Comparison of ENCODE assay signal across 24 cellular contexts in genomic region chr2:237259201-237259600, GRCh38.
A peak's percentile ranks its signal among the peaks of the same experiment; 100 is the strongest.
DNase-seq lines count a peak whose midpoint lies in the region; ATAC-seq and TF ChIP-seq lines count a peak whose summit lies in the region.
"Had no signal": no experiment of that assay in that cellular context is flagged by ENCODE, and none has a peak within 500 bp of the region (broad histone marks: within the 10 kb centered on the region; RNA-seq: fewer than 3 reads in every experiment).

No MANE protein-coding gene starts in this region.

- CTCF ChIA-PET in activated naive CD4-positive, alpha-beta T cell treated with anti-CD3 and anti-CD28 coated beads, Interleukin-2, amount 10 ng/mL, durations not matched to agents 7 days and 5 days (lab: Charles Lee), result no interaction called here

- TF ChIP-seq CTCF in CD14-positive monocyte (IDR thresholded peaks at IDR 0.05) (no peak), choroid plexus epithelial cell (conservative IDR thresholded peaks at IDR 0.05; ENCODE audit: low read depth, low read length) (no peak), hepatocyte (IDR thresholded peaks at IDR 0.05; ENCODE audit: poor library complexity) (no peak), sigmoid colon (IDR thresholded peaks at IDR 0.05) (no peak)

- peak overlapping the region in 4 of 7 donors; percentile 22 to 85 (median 60) for H3K27ac Mint-ChIP-seq in CD14-positive monocyte
- no peak overlapping the region for H3K27ac Mint-ChIP-seq in activated naive CD4-positive, alpha-beta T cell treated with anti-CD3 and anti-CD28 coated beads, Interleukin-2, amount 10 ng/mL, durations not matched to agents 7 days and 5 days
- H3K27ac Mint-ChIP-seq: activated CD4-positive, alpha-beta T cell treated with anti-CD3 and anti-CD28 coated beads, Interleukin-2, amount 10 ng/mL, durations not matched to agents 24 days and 14 days; T-helper 17 cell had no signal

- no peaks in the 10 kb centered on the region for H3K9me3 ChIP-seq in hepatocyte (ENCODE audit: low read depth)
- no peaks in the 10 kb centered on the region for H3K9me3 ChIP-seq in sigmoid colon
- H3K9me3 ChIP-seq: prostate gland had no signal

- H3K27ac ChIP-seq in hepatocyte (peak overlapping the region; percentile 73), sigmoid colon (peak overlapping the region; percentile 66 to 85 (median 76))
- H3K27ac ChIP-seq: BLaER1, prostate gland had no signal

- intact Hi-C loops in CD14-positive monocyte (cut with micrococcal nuclease) (no loop called here), sigmoid colon (cut with DNase I) (loop anchor here (5.0 kb wide), 1 partner anchor 47 kb away; no protein-coding TSS in a partner anchor)

- H3K36me3 ChIP-seq in hepatocyte (replicated peaks; ENCODE audit: insufficient read depth, low read depth) (no peaks in the 10 kb centered on the region), sigmoid colon (no peaks in the 10 kb centered on the region)
- H3K36me3 ChIP-seq: prostate gland had no signal

- no peaks in the 10 kb centered on the region for H4K20me1 ChIP-seq in hepatocyte (ENCODE audit: insufficient read depth, poor library complexity, severe bottlenecking)
- H4K20me1 ChIP-seq: BLaER1 had no signal

- peaks cover 0 to 2% (median 0%) of the 10 kb centered on the region in 7 donors for H3K9me3 Mint-ChIP-seq in CD14-positive monocyte
- no peaks in the 10 kb centered on the region for H3K9me3 Mint-ChIP-seq in activated naive CD4-positive, alpha-beta T cell treated with anti-CD3 and anti-CD28 coated beads, Interleukin-2, amount 10 ng/mL, durations not matched to agents 7 days and 5 days
- H3K9me3 Mint-ChIP-seq: activated CD4-positive, alpha-beta T cell treated with anti-CD3 and anti-CD28 coated beads, Interleukin-2, amount 10 ng/mL, durations not matched to agents 24 days and 14 days; activated T-cell treated with anti-CD3 and anti-CD28 coated beads, Interleukin-2, amount 50 U/mL, for 4 hours; neural crest cell had no signal

- no peak overlapping the region for H2AFZ ChIP-seq in hepatocyte

- TF ChIP-seq POLR2A in sigmoid colon (IDR thresholded peaks at IDR 0.05), result no peak

- no peaks in the 10 kb centered on the region for H3K79me2 ChIP-seq in hepatocyte

- TF ChIP-seq EP300 in sigmoid colon (IDR thresholded peaks at IDR 0.05), result no peak

- ATAC-seq in GM21619 (IDR thresholded peaks at IDR 0.05; ENCODE audit: unreplicated experiment), result no peak
- ATAC-seq: activated T-cell treated with anti-CD3 and anti-CD28 coated beads, Interleukin-2, amount 50 U/mL, for 4 hours; left lobe of liver; T-helper 17 cell had no signal

- H3K27me3 ChIP-seq in hepatocyte (no peaks in the 10 kb centered on the region), sigmoid colon (no peaks in the 10 kb centered on the region)
- H3K27me3 ChIP-seq: BLaER1 had no signal

- H3K36me3 Mint-ChIP-seq in CD14-positive monocyte, result no peaks in the 10 kb centered on the region
- H3K36me3 Mint-ChIP-seq in activated naive CD4-positive, alpha-beta T cell treated with anti-CD3 and anti-CD28 coated beads, Interleukin-2, amount 10 ng/mL, durations not matched to agents 7 days and 5 days, result no peaks in the 10 kb centered on the region

- H3K4me3 ChIP-seq in choroid plexus epithelial cell (ENCODE audit: low read depth, low read length) (no peak overlapping the region), hepatocyte (no peak overlapping the region), sigmoid colon (no peak overlapping the region)
- H3K4me3 ChIP-seq: BLaER1, prostate gland had no signal

- no peak overlapping the region for H3K4me3 Mint-ChIP-seq in CD14-positive monocyte
- H3K4me3 Mint-ChIP-seq in activated naive CD4-positive, alpha-beta T cell treated with anti-CD3 and anti-CD28 coated beads, Interleukin-2, amount 10 ng/mL, durations not matched to agents 7 days and 5 days, result no peak overlapping the region
- H3K4me3 Mint-ChIP-seq: activated CD4-positive, alpha-beta T cell treated with anti-CD3 and anti-CD28 coated beads, Interleukin-2, amount 10 ng/mL, durations not matched to agents 24 days and 14 days; activated T-cell treated with anti-CD3 and anti-CD28 coated beads, Interleukin-2, amount 50 U/mL, for 4 hours; neural crest cell; T-helper 17 cell had no signal

- peaks cover 0 to 2% (median 2%) of the 10 kb centered on the region in 3 donors for H3K27me3 Mint-ChIP-seq in CD14-positive monocyte (ENCODE audit: low read depth in 3 of 3)
- peaks cover 16% of the 10 kb centered on the region for H3K27me3 Mint-ChIP-seq in activated naive CD4-positive, alpha-beta T cell treated with anti-CD3 and anti-CD28 coated beads, Interleukin-2, amount 10 ng/mL, durations not matched to agents 7 days and 5 days

- H3K4me1 Mint-ChIP-seq in CD14-positive monocyte, result peaks cover 58% of the 10 kb centered on the region
- peaks cover 3% of the 10 kb centered on the region for H3K4me1 Mint-ChIP-seq in activated naive CD4-positive, alpha-beta T cell treated with anti-CD3 and anti-CD28 coated beads, Interleukin-2, amount 10 ng/mL, durations not matched to agents 7 days and 5 days
- H3K4me1 Mint-ChIP-seq: neural crest cell had no signal

- WGBS in hepatocyte (ENCODE audit: low lambda C conversion rate, missing lambda C conversion rate), result 73% methylated on average over 4 of the region's 4 CpGs
- WGBS in sigmoid colon, 2 donors, result 78 to 92% methylated on average over 4 of the region's 4 CpGs

- no peak for DNase-seq in CD14-positive monocyte (ENCODE audit: low spot score)
- peak; percentile 49 for DNase-seq in choroid plexus epithelial cell (ENCODE audit: low read depth)
- no peak for DNase-seq in hepatocyte (ENCODE audit: low spot score)
- no peak for DNase-seq in sigmoid colon
- DNase-seq in hippocampal formation (lab: John Stamatoyannopoulos, UW), result no peak
- DNase-seq in activated naive CD4-positive, alpha-beta T cell treated with anti-CD3 and anti-CD28 coated beads, Interleukin-2, amount 10 ng/mL, durations not matched to agents 7 days and 5 days, result no peak
- DNase-seq in medulla oblongata (ENCODE audit: extremely low spot score), result no peak
- DNase-seq: activated CD4-positive, alpha-beta T cell treated with anti-CD3 and anti-CD28 coated beads, Interleukin-2, amount 10 ng/mL, durations not matched to agents 24 days and 14 days; activated T-cell treated with anti-CD3 and anti-CD28 coated beads, Interleukin-2, amount 50 U/mL, for 4 hours; COR-L47; cortex of kidney; DMS79; foreskin melanocyte; Karpas-422; NCI-H1694; NCI-H2171 treated with DMSO at 0.1 percent for 48 hours; NCI-H526 treated with DMSO at 0.1 percent for 48 hours; stimulated activated CD4-positive, alpha-beta T cell treated with anti-CD3 and anti-CD28 coated beads, Interleukin-2, amount 100 ng/mL, for 24 hours; T-helper 17 cell had no signal

- H3K4me1 ChIP-seq in hepatocyte (ENCODE audit: insufficient read depth), result peaks cover 32% of the 10 kb centered on the region
- H3K4me1 ChIP-seq in sigmoid colon, result peaks cover 0 to 68% (median 53%) of the 10 kb centered on the region in 4 donors
- H3K4me1 ChIP-seq: prostate gland had no signal

- no peak overlapping the region for H3K4me2 ChIP-seq in hepatocyte
- H3K4me2 ChIP-seq: BLaER1 had no signal

- no peaks in the 10 kb centered on the region for H3K9me2 ChIP-seq in hepatocyte (replicated peaks; ENCODE audit: insufficient read depth)
